Comparison of ENCODE assay signal across 17 cellular contexts in the genomic region with DNA sequence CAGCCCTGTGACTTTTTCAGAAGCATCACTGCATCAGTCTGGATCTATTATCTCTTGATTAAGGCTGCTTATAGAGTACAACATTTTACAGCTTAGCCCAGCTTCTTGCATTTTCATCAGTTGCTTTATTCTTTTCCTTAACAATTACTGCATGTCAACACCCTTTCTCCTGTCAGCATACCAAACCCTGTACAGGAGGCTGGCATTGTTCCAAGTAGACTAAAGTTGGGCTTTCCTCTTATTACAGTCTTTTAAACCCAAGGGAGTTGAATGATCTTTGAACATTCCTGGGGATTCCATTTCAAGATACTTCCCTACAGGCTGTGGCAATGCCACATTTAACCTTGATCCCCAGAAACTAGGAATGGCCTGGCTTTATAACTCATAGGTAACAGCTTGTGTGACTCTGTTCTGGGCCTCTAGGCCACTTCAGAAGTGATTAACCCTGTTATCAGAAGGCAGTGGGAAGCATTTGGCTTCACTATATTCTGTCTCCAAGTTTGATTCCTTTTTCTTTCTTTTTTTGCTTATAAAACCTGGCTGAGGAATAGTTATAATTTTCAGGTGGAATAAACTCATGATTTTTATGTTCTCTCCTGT.
DNase-seq lines count a peak whose midpoint lies in the region; ATAC-seq and TF ChIP-seq lines count a peak whose summit lies in the region.
"Had no signal": no experiment of that assay in that cellular context is flagged by ENCODE, and none has a peak within 500 bp of the region (broad histone marks: within the 10 kb centered on the region; RNA-seq: fewer than 3 reads in every experiment).

No MANE protein-coding gene starts in this region.

- H3K14ac ChIP-seq in mesenchymal stem cell (ENCODE audit: low read length in 2 of 2) = no peak overlapping the region

- no peak for ATAC-seq in HG03025 (IDR thresholded peaks at IDR 0.05; ENCODE audit: low FRiP score, unreplicated experiment)
- ATAC-seq: activated T-helper 17 cell treated with anti-CD3 and anti-CD28 coated beads, Interleukin-2, amount 50 U/mL, for 72 hours; right lobe of liver had no signal

- H3K79me1 ChIP-seq in mesenchymal stem cell (replicated peaks; ENCODE audit: low read length, poor library complexity, severe bottlenecking) = no peaks in the 10 kb centered on the region

- H2BK12ac ChIP-seq in mesenchymal stem cell (ENCODE audit: low read length in 2 of 2) = no peak overlapping the region

- H2BK5ac ChIP-seq in mesenchymal stem cell (ENCODE audit: low read depth, low read length, poor library complexity, severe bottlenecking) = no peak overlapping the region

- H2BK15ac ChIP-seq in mesenchymal stem cell (ENCODE audit: low read depth, poor library complexity, severe bottlenecking) = no peak overlapping the region

- H3K27ac Mint-ChIP-seq in endodermal cell = no peak overlapping the region
- H3K27ac Mint-ChIP-seq: activated T-helper 17 cell treated with anti-CD3 and anti-CD28 coated beads, Interleukin-2, amount 50 U/mL, for 72 hours; H9 had no signal

- no peak overlapping the region for H3K4me2 ChIP-seq in mesenchymal stem cell (ENCODE audit: low read length, poor library complexity, severe bottlenecking)

- H3K4me1 ChIP-seq in endodermal cell (ENCODE audit: control insufficient read depth, insufficient read depth, low read length) = no peaks in the 10 kb centered on the region
- H3K4me1 ChIP-seq in mesenchymal stem cell (ENCODE audit: control insufficient read depth, insufficient read depth, low read depth, low read length) = no peaks in the 10 kb centered on the region
- H3K4me1 ChIP-seq: adrenal gland, Caco-2, right lobe of liver had no signal

- no peaks in the 10 kb centered on the region for H3K27me3 Mint-ChIP-seq in endodermal cell (ENCODE audit: insufficient read depth)
- H3K27me3 Mint-ChIP-seq: activated T-helper 17 cell treated with anti-CD3 and anti-CD28 coated beads, Interleukin-2, amount 50 U/mL, for 72 hours had no signal

- H3K9ac ChIP-seq in endodermal cell (ENCODE audit: extremely low read depth, low read length, poor library complexity, severe bottlenecking) (no peak overlapping the region), mesenchymal stem cell (ENCODE audit: low read length) (no peak overlapping the region)

- no peak overlapping the region for H3K23ac ChIP-seq in mesenchymal stem cell (ENCODE audit: low read length in 2 of 2)

- H4K8ac ChIP-seq in mesenchymal stem cell (ENCODE audit: low read length) = no peak overlapping the region

- no peak overlapping the region for H3K4me3 Mint-ChIP-seq in endodermal cell
- H3K4me3 Mint-ChIP-seq: activated T-helper 17 cell treated with anti-CD3 and anti-CD28 coated beads, Interleukin-2, amount 50 U/mL, for 72 hours; H9 had no signal

- H3K9me3 Mint-ChIP-seq in endodermal cell = peaks cover 12% of the 10 kb centered on the region
- H3K9me3 Mint-ChIP-seq: activated T-helper 17 cell treated with anti-CD3 and anti-CD28 coated beads, Interleukin-2, amount 50 U/mL, for 72 hours had no signal

- no peak overlapping the region for H3K4me3 ChIP-seq in endodermal cell (ENCODE audit: low read length)
- no peak overlapping the region for H3K4me3 ChIP-seq in mesenchymal stem cell (ENCODE audit: insufficient read depth in 1 of 2, low read depth in 1 of 2, low read length in 2 of 2)
- H3K4me3 ChIP-seq: adrenal gland, right lobe of liver had no signal

- H2BK120ac ChIP-seq in mesenchymal stem cell (ENCODE audit: low read depth, low read length) = no peak overlapping the region

- H3K18ac ChIP-seq in mesenchymal stem cell (ENCODE audit: low read depth in 1 of 2, low read length in 2 of 2) = no peak overlapping the region

- no peak overlapping the region for H2AK5ac ChIP-seq in mesenchymal stem cell (ENCODE audit: low read length, severe bottlenecking)

- no peaks in the 10 kb centered on the region for H3K36me3 ChIP-seq in endodermal cell (ENCODE audit: control insufficient read depth, insufficient read depth, low read length)
- no peaks in the 10 kb centered on the region for H3K36me3 ChIP-seq in mesenchymal stem cell (ENCODE audit: control insufficient read depth in 1 of 2, insufficient read depth in 2 of 2, low read depth in 1 of 2, low read length in 2 of 2)
- H3K36me3 ChIP-seq: adrenal gland, right lobe of liver, WERI-Rb-1 had no signal

- TF ChIP-seq CTCF in endodermal cell (conservative IDR thresholded peaks at IDR 0.05) = no peak

- no peaks in the 10 kb centered on the region for H3K36me3 Mint-ChIP-seq in endodermal cell (ENCODE audit: low read depth)

- DNase-seq in EH (ENCODE audit: low read depth) (peak; percentile 31), NCI-H2171 treated with DMSO at 0.1 percent for 48 hours (lab: John Stamatoyannopoulos, UW) (peak; percentile 85), endodermal cell (no peak), mesenchymal stem cell (peak; percentile 38), NCI-H82 (lab: John Stamatoyannopoulos, UW) (no peak), AML-193 (lab: John Stamatoyannopoulos, UW) (no peak)
- DNase-seq in stimulated activated CD4-positive, alpha-beta T cell treated with anti-CD3 and anti-CD28 coated beads, Interleukin-4, amount 100 ng/mL, for 4 hours = no peak
- DNase-seq: adrenal gland; Caco-2; glutamatergic neuron; H9; NCI-H1930; right lobe of liver; stimulated activated CD4-positive, alpha-beta T cell treated with anti-CD3 and anti-CD28 coated beads, Interleukin-4, amount 100 ng/mL, for 24 hours; WERI-Rb-1 had no signal

- no peak overlapping the region for H2AFZ ChIP-seq in mesenchymal stem cell (ENCODE audit: low read depth, low read length)

- no peaks in the 10 kb centered on the region for H3K9me3 ChIP-seq in endodermal cell (ENCODE audit: control insufficient read depth, low read length)
- H3K9me3 ChIP-seq in mesenchymal stem cell (ENCODE audit: control insufficient read depth, low read length) = peaks cover 6% of the 10 kb centered on the region
- H3K9me3 ChIP-seq: adrenal gland, Caco-2, right lobe of liver had no signal

- H3K27me3 ChIP-seq in endodermal cell (ENCODE audit: control insufficient read depth, insufficient read depth, low read length, poor library complexity, severe bottlenecking) (peaks cover 4% of the 10 kb centered on the region), mesenchymal stem cell (ENCODE audit: control insufficient read depth in 1 of 2, insufficient read depth in 1 of 2, low read length in 2 of 2) (no peaks in the 10 kb centered on the region)
- H3K27me3 ChIP-seq: adrenal gland, right lobe of liver had no signal

- H3K27ac ChIP-seq in endodermal cell (ENCODE audit: low read depth, low read length) (peak overlapping the region; percentile 32), mesenchymal stem cell (ENCODE audit: low read length, poor library complexity, severe bottlenecking) (no peak overlapping the region)
- H3K27ac ChIP-seq: adrenal gland, right lobe of liver, WERI-Rb-1 had no signal

- H3K4ac ChIP-seq in mesenchymal stem cell (ENCODE audit: low read depth in 1 of 2, low read length in 2 of 2) = no peak overlapping the region

- H4K91ac ChIP-seq in mesenchymal stem cell (ENCODE audit: low read length) = no peak overlapping the region

- peaks cover 5% of the 10 kb centered on the region for H3K4me1 Mint-ChIP-seq in endodermal cell
- H3K4me1 Mint-ChIP-seq: activated T-helper 17 cell treated with anti-CD3 and anti-CD28 coated beads, Interleukin-2, amount 50 U/mL, for 72 hours; H9 had no signal

Comparison
In these comparisons a context has a peak if more than half of its experiments do, and no peak if none do; other contexts are left out.
1. DNase-seq: peak in EH (single experiment), NCI-H2171 treated with DMSO at 0.1 percent for 48 hours (single experiment) and mesenchymal stem cell (single experiment); none in endodermal cell (single experiment), stimulated activated CD4-positive, alpha-beta T cell treated with anti-CD3 and anti-CD28 coated beads, Interleukin-4, amount 100 ng/mL, for 4 hours (0 of 2), NCI-H82 (single experiment) and AML-193 (0 of 2).